In the genomic region with DNA sequence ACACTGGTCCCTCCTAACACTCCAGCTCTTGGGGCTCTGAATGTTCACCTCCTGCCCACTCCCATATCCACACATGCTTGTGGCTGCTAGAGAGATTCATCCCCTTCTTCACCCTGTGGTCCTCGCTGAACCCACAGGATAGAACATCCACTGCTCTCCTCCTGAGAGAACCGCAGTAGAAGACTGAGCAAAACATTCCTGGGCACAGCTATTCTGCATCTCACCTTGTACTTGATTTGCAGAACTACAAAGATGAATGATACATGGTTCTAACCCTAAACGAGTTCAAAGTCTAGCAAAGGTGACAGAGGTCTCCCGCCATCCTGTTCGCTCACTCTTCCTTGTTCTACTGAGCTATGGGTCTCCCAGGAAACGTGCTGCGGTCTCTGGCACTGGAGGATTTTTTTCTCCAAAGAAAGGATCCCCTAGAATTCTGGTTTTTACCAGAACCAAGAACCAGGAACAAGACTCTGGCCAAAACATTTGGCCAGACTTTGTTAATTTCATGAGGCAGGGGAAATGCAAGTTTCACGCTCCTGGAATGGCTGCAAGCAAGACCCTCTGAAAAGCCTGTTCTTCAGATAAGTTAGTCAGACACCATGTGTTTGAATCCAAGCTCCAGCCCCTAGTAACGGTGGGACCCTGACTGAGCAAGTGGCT, we compare ENCODE assay signal across 1 cellular context.
A peak's percentile ranks its signal among the peaks of the same experiment; 100 is the strongest.
TF ChIP-seq lines count a peak whose summit lies in the region.

No MANE protein-coding gene starts in this region.

TF ChIP-seq in HepG2, 621 proteins besides CTCF, POLR2A, EP300 and RAD21 (continued from another document and continues in another):
- TF ChIP-seq KIAA2018 (CRISPR knock-in tag; IDR thresholded peaks at IDR 0.05; ENCODE audit: borderline replicate concordance), result no peak
- TF ChIP-seq NR3C1 (CRISPR knock-in tag; IDR thresholded peaks at IDR 0.05), result no peak
- no peak for TF ChIP-seq TCF7L2 (IDR thresholded peaks at IDR 0.05; ENCODE audit: low read depth, low read length)
- peak; percentile 92 for TF ChIP-seq HNF4A (CRISPR knock-in tag; IDR thresholded peaks at IDR 0.05)
- no peak; the same call in 1 of the 2 replicates for TF ChIP-seq TCF7 (IDR thresholded peaks at IDR 0.05; ENCODE audit: low read depth)
- TF ChIP-seq ZSCAN20 (CRISPR knock-in tag; IDR thresholded peaks at IDR 0.05; ENCODE audit: borderline replicate concordance), result no peak
- TF ChIP-seq MED1 (CRISPR knock-in tag; IDR thresholded peaks at IDR 0.05), result peak; percentile 70
- no peak for TF ChIP-seq SP5 (CRISPR knock-in tag; IDR thresholded peaks at IDR 0.05; ENCODE audit: borderline replicate concordance, low read depth)
- TF ChIP-seq, protein P1, sequence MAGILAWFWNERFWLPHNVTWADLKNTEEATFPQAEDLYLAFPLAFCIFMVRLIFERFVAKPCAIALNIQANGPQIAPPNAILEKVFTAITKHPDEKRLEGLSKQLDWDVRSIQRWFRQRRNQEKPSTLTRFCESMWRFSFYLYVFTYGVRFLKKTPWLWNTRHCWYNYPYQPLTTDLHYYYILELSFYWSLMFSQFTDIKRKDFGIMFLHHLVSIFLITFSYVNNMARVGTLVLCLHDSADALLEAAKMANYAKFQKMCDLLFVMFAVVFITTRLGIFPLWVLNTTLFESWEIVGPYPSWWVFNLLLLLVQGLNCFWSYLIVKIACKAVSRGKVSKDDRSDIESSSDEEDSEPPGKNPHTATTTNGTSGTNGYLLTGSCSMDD (CRISPR knock-in tag; IDR thresholded peaks at IDR 0.05), result no peak
- TF ChIP-seq MTERF4 (CRISPR knock-in tag; IDR thresholded peaks at IDR 0.05), result no peak
- TF ChIP-seq ZKSCAN8 (CRISPR knock-in tag; IDR thresholded peaks at IDR 0.05; ENCODE audit: borderline replicate concordance), result no peak; the same call in 1 of the 2 replicates
- no peak for TF ChIP-seq ZBTB38 (CRISPR knock-in tag; IDR thresholded peaks at IDR 0.05)
- no peak for TF ChIP-seq TEF (CRISPR knock-in tag; IDR thresholded peaks at IDR 0.05)
- no peak for TF ChIP-seq PBX2 (CRISPR knock-in tag; IDR thresholded peaks at IDR 0.05)
- TF ChIP-seq ZMAT5 (CRISPR knock-in tag; IDR thresholded peaks at IDR 0.05; ENCODE audit: borderline replicate concordance, low read depth), result no peak
- TF ChIP-seq ZNF691 (CRISPR knock-in tag; IDR thresholded peaks at IDR 0.05; ENCODE audit: borderline replicate concordance, low read depth), result no peak
- TF ChIP-seq NR2F6 (IDR thresholded peaks at IDR 0.05), result peak; percentile 76
- peak; percentile 94 for TF ChIP-seq NR2F6 (CRISPR knock-in tag; IDR thresholded peaks at IDR 0.05)
- TF ChIP-seq TAF15 (IDR thresholded peaks at IDR 0.05; ENCODE audit: low read depth, low read length, poor library complexity, severe bottlenecking), result no peak
- no peak for TF ChIP-seq ZNF839 (CRISPR knock-in tag; IDR thresholded peaks at IDR 0.05; ENCODE audit: borderline replicate concordance)
- TF ChIP-seq ZNF580 (CRISPR knock-in tag; IDR thresholded peaks at IDR 0.05; ENCODE audit: borderline replicate concordance, low read depth), result no peak; the same call in 1 of the 2 replicates
- TF ChIP-seq, protein P2, sequence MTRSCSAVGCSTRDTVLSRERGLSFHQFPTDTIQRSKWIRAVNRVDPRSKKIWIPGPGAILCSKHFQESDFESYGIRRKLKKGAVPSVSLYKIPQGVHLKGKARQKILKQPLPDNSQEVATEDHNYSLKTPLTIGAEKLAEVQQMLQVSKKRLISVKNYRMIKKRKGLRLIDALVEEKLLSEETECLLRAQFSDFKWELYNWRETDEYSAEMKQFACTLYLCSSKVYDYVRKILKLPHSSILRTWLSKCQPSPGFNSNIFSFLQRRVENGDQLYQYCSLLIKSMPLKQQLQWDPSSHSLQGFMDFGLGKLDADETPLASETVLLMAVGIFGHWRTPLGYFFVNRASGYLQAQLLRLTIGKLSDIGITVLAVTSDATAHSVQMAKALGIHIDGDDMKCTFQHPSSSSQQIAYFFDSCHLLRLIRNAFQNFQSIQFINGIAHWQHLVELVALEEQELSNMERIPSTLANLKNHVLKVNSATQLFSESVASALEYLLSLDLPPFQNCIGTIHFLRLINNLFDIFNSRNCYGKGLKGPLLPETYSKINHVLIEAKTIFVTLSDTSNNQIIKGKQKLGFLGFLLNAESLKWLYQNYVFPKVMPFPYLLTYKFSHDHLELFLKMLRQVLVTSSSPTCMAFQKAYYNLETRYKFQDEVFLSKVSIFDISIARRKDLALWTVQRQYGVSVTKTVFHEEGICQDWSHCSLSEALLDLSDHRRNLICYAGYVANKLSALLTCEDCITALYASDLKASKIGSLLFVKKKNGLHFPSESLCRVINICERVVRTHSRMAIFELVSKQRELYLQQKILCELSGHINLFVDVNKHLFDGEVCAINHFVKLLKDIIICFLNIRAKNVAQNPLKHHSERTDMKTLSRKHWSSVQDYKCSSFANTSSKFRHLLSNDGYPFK (CRISPR knock-in tag; IDR thresholded peaks at IDR 0.05; ENCODE audit: borderline replicate concordance), result 0 out of 2 replicates have a peak, but pooled peaks have one; percentile 31
- TF ChIP-seq, protein P3, sequence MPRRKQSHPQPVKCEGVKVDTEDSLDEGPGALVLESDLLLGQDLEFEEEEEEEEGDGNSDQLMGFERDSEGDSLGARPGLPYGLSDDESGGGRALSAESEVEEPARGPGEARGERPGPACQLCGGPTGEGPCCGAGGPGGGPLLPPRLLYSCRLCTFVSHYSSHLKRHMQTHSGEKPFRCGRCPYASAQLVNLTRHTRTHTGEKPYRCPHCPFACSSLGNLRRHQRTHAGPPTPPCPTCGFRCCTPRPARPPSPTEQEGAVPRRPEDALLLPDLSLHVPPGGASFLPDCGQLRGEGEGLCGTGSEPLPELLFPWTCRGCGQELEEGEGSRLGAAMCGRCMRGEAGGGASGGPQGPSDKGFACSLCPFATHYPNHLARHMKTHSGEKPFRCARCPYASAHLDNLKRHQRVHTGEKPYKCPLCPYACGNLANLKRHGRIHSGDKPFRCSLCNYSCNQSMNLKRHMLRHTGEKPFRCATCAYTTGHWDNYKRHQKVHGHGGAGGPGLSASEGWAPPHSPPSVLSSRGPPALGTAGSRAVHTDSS (CRISPR knock-in tag; conservative IDR thresholded peaks at IDR 0.05), result no peak
- no peak for TF ChIP-seq ATRX (CRISPR knock-in tag; IDR thresholded peaks at IDR 0.05; ENCODE audit: borderline replicate concordance)
- no peak for TF ChIP-seq ARNT2 (CRISPR knock-in tag; IDR thresholded peaks at IDR 0.05; ENCODE audit: low read depth)
- no peak for TF ChIP-seq MAF1 (CRISPR knock-in tag; IDR thresholded peaks at IDR 0.05; ENCODE audit: borderline replicate concordance)
- peak; percentile 40; the same call in 1 of the 2 replicates for TF ChIP-seq HDAC2 (CRISPR knock-in tag; IDR thresholded peaks at IDR 0.05)
- no peak for TF ChIP-seq ZNF547 (CRISPR knock-in tag; IDR thresholded peaks at IDR 0.05)
- TF ChIP-seq PHF21A (CRISPR knock-in tag; IDR thresholded peaks at IDR 0.05), result no peak
- TF ChIP-seq ZNF12 (CRISPR knock-in tag; IDR thresholded peaks at IDR 0.05), result no peak
- no peak for TF ChIP-seq ZKSCAN5 (CRISPR knock-in tag; IDR thresholded peaks at IDR 0.05)
- TF ChIP-seq KLF11 (CRISPR knock-in tag; IDR thresholded peaks at IDR 0.05), result no peak
- no peak for TF ChIP-seq ZNF546 (CRISPR knock-in tag; conservative IDR thresholded peaks at IDR 0.05)
